In the genomic region with DNA sequence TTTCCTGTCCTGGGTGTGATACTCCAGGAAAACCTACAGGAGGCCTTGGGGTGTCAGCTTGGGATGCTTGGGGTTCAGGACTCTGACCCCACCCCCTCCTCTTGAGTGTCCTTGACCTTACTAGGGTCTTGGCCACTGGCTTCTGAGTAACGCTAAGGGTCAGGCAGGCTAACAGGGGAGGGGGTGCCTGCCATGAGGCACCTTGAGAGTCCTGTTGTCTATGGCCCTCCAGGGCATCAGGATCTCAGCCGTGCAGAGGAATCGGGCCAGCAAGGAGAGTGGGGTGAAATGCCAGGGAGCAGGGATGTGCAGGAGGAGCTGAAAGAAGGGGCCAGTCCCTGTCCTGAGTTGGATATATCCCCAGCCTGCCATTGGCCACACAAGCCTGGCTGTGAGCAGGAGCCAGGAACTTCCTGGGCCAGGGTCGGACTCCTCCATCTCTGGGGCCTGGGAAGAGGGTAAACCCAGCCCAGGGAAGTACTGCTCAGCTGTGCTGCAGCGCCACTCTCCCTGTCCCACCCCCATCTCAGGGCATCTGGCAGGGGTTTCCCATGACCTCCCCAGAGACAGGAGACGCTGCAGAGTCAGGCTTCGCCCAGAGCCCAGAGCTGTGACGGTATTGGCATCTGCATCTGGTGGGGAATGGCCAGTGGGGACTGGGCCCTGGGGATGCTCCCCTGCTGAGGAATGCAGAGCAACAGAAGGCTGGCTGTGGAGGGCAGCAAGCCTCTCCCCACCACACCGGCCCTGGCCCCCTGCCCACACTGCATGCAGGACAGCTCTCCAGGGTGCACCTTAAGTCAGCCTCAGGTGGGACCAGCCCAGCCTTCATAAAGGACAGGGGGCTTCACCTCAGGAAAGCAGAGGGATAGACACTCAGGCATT, we compare ENCODE assay signal across 10 cellular contexts. TPM values are rescaled to one million over a fixed set of nuclear protein-coding genes. Genes with fewer than 3 reads are reported as not detected.
DNase-seq lines count a peak whose midpoint lies in the region; ATAC-seq, FAIRE-seq and TF ChIP-seq lines count a peak whose summit lies in the region.
"Had no signal": no experiment of that assay in that cellular context is flagged by ENCODE, and none has a peak within 500 bp of the region (broad histone marks: within the 10 kb centered on the region; RNA-seq: fewer than 3 reads in every experiment).

No MANE protein-coding gene starts in this region.

- intact Hi-C loops in sciatic nerve (cut with DNase I), result no loop called here

- DNase-seq in A549 (ENCODE audit: low read depth in 1 of 2, low spot score in 1 of 2) (no peak), NCI-H524 (lab: John Stamatoyannopoulos, UW) (peak; percentile 85 to 89), glutamatergic neuron (peak; percentile 61), NCI-H774 (lab: John Stamatoyannopoulos, UW) (no peak), NCI-H226 (no peak), NCI-H1092 (lab: John Stamatoyannopoulos, UW) (no peak), sciatic nerve (ENCODE audit: low spot score) (no peak)
- DNase-seq: Caco-2 had no signal

- no peak overlapping the region for H3K4me3 ChIP-seq in A549

- H3K4me1 ChIP-seq in A549, result peaks cover 74% of the 10 kb centered on the region

- peaks cover 8% of the 10 kb centered on the region for H3K9me3 Mint-ChIP-seq in glutamatergic neuron (ENCODE audit: unreplicated experiment)

- no peaks in the 10 kb centered on the region for H3K9me3 ChIP-seq in A549
- H3K9me3 ChIP-seq: Caco-2 had no signal

- POLR2A ChIA-PET in A549 (lab: Yijun Ruan, JAX), result no interaction called here

- H3K36me3 Mint-ChIP-seq in glutamatergic neuron (ENCODE audit: unreplicated experiment), result no peaks in the 10 kb centered on the region

- peak overlapping the region; percentile 72 to 96; a peak in 4 of 6 replicates for H3K27ac ChIP-seq in A549
- H3K27ac ChIP-seq: SK-N-MC had no signal

- TF ChIP-seq RAD21 in A549 (conservative IDR thresholded peaks at IDR 0.05 in 1 of 2, IDR thresholded peaks at IDR 0.05 in 1 of 2), result no peak

- TF ChIP-seq EP300 in A549 (IDR thresholded peaks at IDR 0.05), result no peak

- H3K27me3 Mint-ChIP-seq in glutamatergic neuron (ENCODE audit: unreplicated experiment), result peaks cover 15% of the 10 kb centered on the region

- TF ChIP-seq CTCF in A549 (IDR thresholded peaks at IDR 0.05) (no peak), glutamatergic neuron (IDR thresholded peaks at IDR 0.05; ENCODE audit: partially characterized antibody, unreplicated experiment) (no peak)

- 91% methylated on average over 6 of the region's 9 CpGs for WGBS in A549 (ENCODE audit: missing lambda C conversion rate)

- no peak overlapping the region for H3K4me2 ChIP-seq in A549

- FAIRE-seq in A549 (lab: Jason Lieb, UNC), result no peak

- H3K4me3 Mint-ChIP-seq in glutamatergic neuron (ENCODE audit: unreplicated experiment), result peak overlapping the region; percentile 77

- peaks cover 28% of the 10 kb centered on the region for H3K4me1 Mint-ChIP-seq in glutamatergic neuron (ENCODE audit: low read depth, unreplicated experiment)

- no peak for TF ChIP-seq POLR2A in A549 (IDR thresholded peaks at IDR 0.05; ENCODE audit: low read length)

- CTCF ChIA-PET in A549 (lab: Yijun Ruan, JAX), result interaction anchor here (0.7 to 2.6 kb wide), 8 partner anchors 8 to 126 kb away, joined by 3 to 15 read pairs (median 4); no protein-coding TSS in a partner anchor

- H3K27ac Mint-ChIP-seq in glutamatergic neuron (ENCODE audit: unreplicated experiment), result no peak overlapping the region

- ATAC-seq in A549 (no peak), GM18907 (IDR thresholded peaks at IDR 0.05; ENCODE audit: unreplicated experiment) (peak; percentile 49), sciatic nerve (no peak)

TF ChIP-seq in A549, 52 proteins besides CTCF, POLR2A, EP300 and RAD21:
- TF ChIP-seq RNF2 (IDR thresholded peaks at IDR 0.05; ENCODE audit: borderline replicate concordance, low read depth) (no peak), RARB (CRISPR knock-in tag; IDR thresholded peaks at IDR 0.05) (no peak), SREBF2 (IDR thresholded peaks at IDR 0.05) (no peak), HOXB5 (CRISPR knock-in tag; IDR thresholded peaks at IDR 0.05) (no peak), HOXB13 (CRISPR knock-in tag; IDR thresholded peaks at IDR 0.05; ENCODE audit: low read depth) (no peak), ZFP36 (IDR thresholded peaks at IDR 0.05; ENCODE audit: borderline replicate concordance, partially characterized antibody) (no peak), EHMT2 (IDR thresholded peaks at IDR 0.05; ENCODE audit: low read depth) (no peak), CHD4 (IDR thresholded peaks at IDR 0.05; ENCODE audit: borderline replicate concordance) (no peak), ESRRA (IDR thresholded peaks at IDR 0.05; ENCODE audit: borderline replicate concordance, low read length) (no peak), SMC3 (IDR thresholded peaks at IDR 0.05) (no peak), BCL3 (IDR thresholded peaks at IDR 0.05) (no peak), HOXA7 (CRISPR knock-in tag; IDR thresholded peaks at IDR 0.05) (no peak), POLR2AphosphoS2 (conservative IDR thresholded peaks at IDR 0.05; ENCODE audit: low read length) (no peak)
- TF ChIP-seq, protein P1, sequence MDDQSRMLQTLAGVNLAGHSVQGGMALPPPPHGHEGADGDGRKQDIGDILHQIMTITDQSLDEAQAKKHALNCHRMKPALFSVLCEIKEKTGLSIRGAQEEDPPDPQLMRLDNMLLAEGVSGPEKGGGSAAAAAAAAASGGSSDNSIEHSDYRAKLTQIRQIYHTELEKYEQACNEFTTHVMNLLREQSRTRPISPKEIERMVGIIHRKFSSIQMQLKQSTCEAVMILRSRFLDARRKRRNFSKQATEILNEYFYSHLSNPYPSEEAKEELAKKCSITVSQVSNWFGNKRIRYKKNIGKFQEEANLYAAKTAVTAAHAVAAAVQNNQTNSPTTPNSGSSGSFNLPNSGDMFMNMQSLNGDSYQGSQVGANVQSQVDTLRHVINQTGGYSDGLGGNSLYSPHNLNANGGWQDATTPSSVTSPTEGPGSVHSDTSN (IDR thresholded peaks at IDR 0.05), result no peak
TF ChIP-seq in A549: peak in this region for 0.

RNA-seq across cellular contexts. Expression of gene KIF21B, which starts 6.3 kb away (rescaled TPM):
- polyA plus RNA-seq in A549 (2011; rRNA removed) (3.6 and 3.8 TPM in 2 replicates), A549 (2017; fragmentation: RNase III; extraction: RNeasy Plus Mini Kit Qiagen cat#74134 plus additional on column Dnase treatment) (1.3 to 1.5 TPM (median 1.4 TPM) in 3 replicates)
- 2.7 and 3.6 TPM in 2 replicates for polyA plus RNA-seq in A549 (2012; cell fraction: cytosol; rRNA removed)
- 10.1 and 11.6 TPM in 2 replicates for polyA plus RNA-seq in A549 (2012; cell fraction: nucleus; rRNA removed)
- 5.2 and 7.1 TPM in 2 replicates for polyA minus RNA-seq in A549 (2011; rRNA and poly(A)+ RNA removed)
- total RNA-seq in glutamatergic neuron (ENCODE audit: unreplicated experiment) (51.1 TPM), sciatic nerve (3.7 TPM)

Comparison
In these comparisons a context has a peak if more than half of its experiments do, and no peak if none do; other contexts are left out.
1. DNase-seq: peak in NCI-H524 (2 of 2) and glutamatergic neuron (single experiment); none in A549 (0 of 2), NCI-H774 (single experiment), NCI-H226 (single experiment), NCI-H1092 (single experiment) and sciatic nerve (single experiment).
2. RNA of gene KIF21B, which starts 6.3 kb away (total RNA-seq): 51.1 TPM in glutamatergic neuron (single experiment); 3.7 TPM in sciatic nerve (single experiment); every median in the first group is over 10 times any median in the second.